11 cellular contexts compared by ENCODE assay signal in the genomic region with DNA sequence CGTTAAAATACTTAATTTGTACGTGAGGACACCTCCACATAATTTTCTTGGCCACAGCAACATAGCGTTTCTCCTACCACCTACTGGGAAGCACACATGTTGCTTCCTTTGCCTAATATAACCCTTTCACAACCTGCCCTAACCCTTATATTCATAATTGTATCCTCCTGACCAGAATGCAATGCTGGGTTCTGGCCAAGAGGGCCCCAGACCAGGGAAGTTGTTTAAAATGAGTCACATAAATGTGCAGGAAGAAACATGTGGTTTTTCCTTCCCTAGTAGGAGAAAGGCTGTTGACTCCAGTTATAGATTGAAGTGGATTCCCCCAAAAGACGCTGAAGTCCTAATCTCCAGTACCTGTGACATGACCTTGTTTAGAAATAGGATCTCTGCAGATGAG.
DNase-seq lines count a peak whose midpoint lies in the region; ATAC-seq and TF ChIP-seq lines count a peak whose summit lies in the region.
"Had no signal": no experiment of that assay in that cellular context is flagged by ENCODE, and none has a peak within 500 bp of the region (broad histone marks: within the 10 kb centered on the region; RNA-seq: fewer than 3 reads in every experiment).

No MANE protein-coding gene starts in this region.

- H3K27ac ChIP-seq in uterus, result no peak overlapping the region

- TF ChIP-seq POLR2A in uterus (IDR thresholded peaks at IDR 0.05), result no peak

- no peak overlapping the region for H3K4me3 ChIP-seq in uterus
- H3K4me3 ChIP-seq: heart right ventricle had no signal

- TF ChIP-seq CTCF in uterus (IDR thresholded peaks at IDR 0.05), result no peak

- no peaks in the 10 kb centered on the region for H3K9me3 ChIP-seq in uterus
- H3K9me3 ChIP-seq: heart right ventricle had no signal

- no peaks in the 10 kb centered on the region for H3K36me3 ChIP-seq in uterus
- H3K36me3 ChIP-seq: heart right ventricle had no signal

- intact Hi-C loops in uterus (cut with DNase I; ENCODE audit: low total_unique reads), result no loop called here

- DNase-seq in GM04504 (ENCODE audit: low read depth) (peak; percentile 56), NOMO-1 (lab: John Stamatoyannopoulos, UW; ENCODE audit: unreplicated experiment in 2 of 2) (peak; percentile 52 to 77), dermis blood vessel endothelial cell (peak; percentile 87), pulmonary artery endothelial cell (ENCODE audit: low read depth, low spot score) (peak; percentile 56), NCI-H2227 (lab: John Stamatoyannopoulos, UW; ENCODE audit: unreplicated experiment) (no peak), uterus (no peak)
- DNase-seq: heart right ventricle, small intestine had no signal

- ATAC-seq in HG03039 (IDR thresholded peaks at IDR 0.05; ENCODE audit: unreplicated experiment), result no peak
- no peak for ATAC-seq in HG02588 (IDR thresholded peaks at IDR 0.05; ENCODE audit: unreplicated experiment)
- ATAC-seq: activated T-helper 17 cell treated with anti-CD3 and anti-CD28 coated beads, Interleukin-2, amount 50 U/mL, for 72 hours had no signal

- no peaks in the 10 kb centered on the region for H3K4me1 ChIP-seq in uterus

- no peaks in the 10 kb centered on the region for H3K27me3 ChIP-seq in uterus
- H3K27me3 ChIP-seq: heart right ventricle had no signal

Comparison
In these comparisons a context has a peak if more than half of its experiments do, and no peak if none do; other contexts are left out.
1. DNase-seq: peak in GM04504 (single experiment), NOMO-1 (2 of 2), dermis blood vessel endothelial cell (single experiment) and pulmonary artery endothelial cell (single experiment); none in NCI-H2227 (single experiment) and uterus (0 of 2).